ENCODE assay signal across 1 cellular context in genomic region chr11:14642873-14643696, GRCh38.
TF ChIP-seq lines count a peak whose summit lies in the region.

No MANE protein-coding gene starts in this region.

TF ChIP-seq in K562, 482 proteins besides CTCF, POLR2A, EP300 and RAD21 (continued from another document and continues in another):
- TF ChIP-seq TRIM25 (IDR thresholded peaks at IDR 0.05; ENCODE audit: borderline replicate concordance) (no peak), RAD51 (IDR thresholded peaks at IDR 0.05; ENCODE audit: borderline replicate concordance, low read depth) (no peak), IRF9 (tag; IDR thresholded peaks at IDR 0.05) (peak; percentile 50; the same call in 1 of the 2 replicates), ZKSCAN8 (CRISPR knock-in tag; IDR thresholded peaks at IDR 0.05) (peak; percentile 89), SMAD1 (IDR thresholded peaks at IDR 0.05; ENCODE audit: low read depth, low read length, partially characterized antibody) (no peak), NFYB (IDR thresholded peaks at IDR 0.05; ENCODE audit: extremely low read depth, insufficient read length) (no peak), ATF1 (CRISPR knock-in tag; IDR thresholded peaks at IDR 0.05) (no peak), ATF1 (tag; IDR thresholded peaks at IDR 0.05) (no peak), MXD1 (CRISPR knock-in tag; IDR thresholded peaks at IDR 0.05; ENCODE audit: borderline replicate concordance, poor library complexity, severe bottlenecking) (peak; percentile 14), NFIX (CRISPR knock-in tag; IDR thresholded peaks at IDR 0.05; ENCODE audit: low read depth) (no peak), ARHGAP35 (IDR thresholded peaks at IDR 0.05; ENCODE audit: partially characterized antibody) (no peak), ZNF175 (CRISPR knock-in tag; IDR thresholded peaks at IDR 0.05; ENCODE audit: low read depth) (peak; percentile 72; the same call in 1 of the 2 replicates), MNT (conservative IDR thresholded peaks at IDR 0.05) (peak; percentile 58 to 76), SOX6 (IDR thresholded peaks at IDR 0.05) (no peak), FOXJ2 (tag; IDR thresholded peaks at IDR 0.05) (no peak), NFE2 (IDR thresholded peaks at IDR 0.05; ENCODE audit: low read depth) (no peak), ZBTB7A (IDR thresholded peaks at IDR 0.05; ENCODE audit: borderline replicate concordance, control insufficient read depth, low read depth, low read length) (no peak), ZNF347 (CRISPR knock-in tag; IDR thresholded peaks at IDR 0.05; ENCODE audit: low read depth) (no peak), CBX8 (IDR thresholded peaks at IDR 0.05; ENCODE audit: borderline replicate concordance, extremely low read depth, low read depth, low read length, poor library complexity, severe bottlenecking) (no peak), TSC22D4 (tag; IDR thresholded peaks at IDR 0.05) (no peak), GTF2F1 (IDR thresholded peaks at IDR 0.05; ENCODE audit: low read depth, low read length) (no peak), SFPQ (IDR thresholded peaks at IDR 0.05; ENCODE audit: low read depth, low read length) (no peak), ZNF354B (CRISPR knock-in tag; IDR thresholded peaks at IDR 0.05) (no peak), WHSC1 (IDR thresholded peaks at IDR 0.05; ENCODE audit: low read length) (no peak), PRMT5 (CRISPR knock-in tag; IDR thresholded peaks at IDR 0.05) (no peak), HNRNPLL (IDR thresholded peaks at IDR 0.05; ENCODE audit: low read depth, low read length, poor library complexity, severe bottlenecking) (no peak), PURB (CRISPR knock-in tag; IDR thresholded peaks at IDR 0.05; ENCODE audit: low read depth) (no peak), MCM3 (IDR thresholded peaks at IDR 0.05) (no peak), ZNF561 (CRISPR knock-in tag; conservative IDR thresholded peaks at IDR 0.05) (no peak), MXI1 (IDR thresholded peaks at IDR 0.05; ENCODE audit: low read depth, low read length) (no peak), CEBPB (tag; IDR thresholded peaks at IDR 0.05) (peak; percentile 64; the same call in 1 of the 2 replicates), SIN3B (IDR thresholded peaks at IDR 0.05; ENCODE audit: low read depth) (no peak), U2AF2 (optimal IDR thresholded peaks at IDR 0.05; ENCODE audit: low read depth, low read length) (no peak), SMARCB1 (IDR thresholded peaks at IDR 0.05; ENCODE audit: insufficient read length, low read depth) (no peak), HMG20B (CRISPR knock-in tag; IDR thresholded peaks at IDR 0.05) (no peak), ZNF830 (CRISPR knock-in tag; IDR thresholded peaks at IDR 0.05) (no peak), ATF4 (CRISPR knock-in tag; IDR thresholded peaks at IDR 0.05) (peak; percentile 48; the same call in 1 of the 2 replicates), ZBTB33 (CRISPR knock-in tag; IDR thresholded peaks at IDR 0.05) (no peak; the same call in 1 of the 2 replicates), MEF2D (tag; conservative IDR thresholded peaks at IDR 0.05; ENCODE audit: low read depth) (peak; percentile 45), HNRNPH1 (optimal IDR thresholded peaks at IDR 0.05; ENCODE audit: low read depth, low read length) (no peak), POLR2AphosphoS5 (IDR thresholded peaks at IDR 0.05; ENCODE audit: control insufficient read depth, insufficient read depth, low read depth, low read length) (no peak), SIX5 (IDR thresholded peaks at IDR 0.05; ENCODE audit: borderline replicate concordance in 1 of 2, insufficient read depth in 1 of 2, low read depth in 1 of 2, low read length in 2 of 2) (no peak), ZNF318 (IDR thresholded peaks at IDR 0.05; ENCODE audit: borderline replicate concordance in 1 of 2, low read depth in 1 of 2) (no peak), MYNN (IDR thresholded peaks at IDR 0.05) (no peak), MYNN (CRISPR knock-in tag; IDR thresholded peaks at IDR 0.05) (no peak), FOXP1 (CRISPR knock-in tag; IDR thresholded peaks at IDR 0.05) (no peak; the same call in 1 of the 2 replicates), HDAC8 (tag; IDR thresholded peaks at IDR 0.05) (no peak; the same call in 1 of the 2 replicates), TBL1XR1 (IDR thresholded peaks at IDR 0.05; ENCODE audit: low read length in 2 of 2) (no peak)
